ENCODE assay signal across 38 cellular contexts in genomic region chr22:25006354-25006753, GRCh38. TPM values are rescaled to one million over a fixed set of nuclear protein-coding genes. Genes with fewer than 3 reads are reported as not detected.
"Had no signal": no experiment of that assay in that cellular context is flagged by ENCODE, and none has a peak within 500 bp of the region (broad histone marks: within the 10 kb centered on the region; RNA-seq: fewer than 3 reads in every experiment).

No MANE protein-coding gene starts in this region.

- H3K4me1 Mint-ChIP-seq: mesothelial cell of epicardium; naive B cell; stimulated activated memory B cell treated with anti-CD40 and anti-IgM and Interleukin-4, amounts not matched to agents 10 μg/mL and 1 μg/mL and 100 μg/mL, for 72 hours had no signal

- H3K9me3 Mint-ChIP-seq: activated naive CD4-positive, alpha-beta T cell treated with anti-CD3 and anti-CD28 coated beads, Interleukin-2, amount 50 U/mL, for 24 hours; activated naive CD8-positive, alpha-beta T cell treated with anti-CD3 and anti-CD28 coated beads, Interleukin-2, amount 50 U/mL, for 24 hours; central memory CD8-positive, alpha-beta T cell; mesothelial cell of epicardium; naive B cell; stimulated activated memory B cell treated with anti-CD40 and anti-IgM and Interleukin-4, amounts not matched to agents 10 μg/mL and 1 μg/mL and 100 μg/mL, for 72 hours; stimulated activated naive CD8-positive, alpha-beta T cell treated with anti-CD3 and anti-CD28 coated beads, Interleukin-15, amount 100 ng/mL, for 72 hours had no signal

- H3K4me3 Mint-ChIP-seq: activated CD4-positive, alpha-beta T cell treated with anti-CD3 and anti-CD28 coated beads, Interleukin-2, amount 10 ng/mL, durations not matched to agents 7 days and 5 days; activated CD8-positive, alpha-beta T cell treated with anti-CD3 and anti-CD28 coated beads for 36 hours; activated naive CD4-positive, alpha-beta T cell treated with anti-CD3 and anti-CD28 coated beads, Interleukin-2, amount 50 U/mL, for 24 hours; activated naive CD8-positive, alpha-beta T cell treated with anti-CD3 and anti-CD28 coated beads, Interleukin-2, amount 50 U/mL, for 24 hours; activated T-cell treated with anti-CD3 and anti-CD28 coated beads, Interleukin-2, amount 50 U/mL, for 4 hours; central memory CD8-positive, alpha-beta T cell; immature natural killer cell; mesothelial cell of epicardium; naive B cell; stimulated activated memory B cell treated with anti-CD40 and anti-IgM and Interleukin-4, amounts not matched to agents 10 μg/mL and 1 μg/mL and 100 μg/mL, for 72 hours; stimulated activated naive CD8-positive, alpha-beta T cell treated with anti-CD3 and anti-CD28 coated beads, Interleukin-15, amount 100 ng/mL, for 72 hours; T-helper 1 cell treated with Interleukin-12 subunit alpha and Interleukin-12 subunit beta and Interleukin-4 antibody, amounts not matched to agents 30 μg/mL and 1 μg/mL, for 36 hours had no signal

- H3K27ac ChIP-seq: gastrocnemius medialis, pancreas, prostate gland, skin epidermis, upper lobe of left lung, vagina had no signal

- H3K27me3 ChIP-seq: gastrocnemius medialis, pancreas, upper lobe of left lung, vagina had no signal

- H3K9me3 ChIP-seq: gastrocnemius medialis, pancreas, prostate gland, upper lobe of left lung, vagina had no signal

- H3K27me3 Mint-ChIP-seq: activated CD4-positive, alpha-beta T cell treated with anti-CD3 and anti-CD28 coated beads, Interleukin-2, amount 10 ng/mL, durations not matched to agents 7 days and 5 days; activated CD8-positive, alpha-beta T cell treated with anti-CD3 and anti-CD28 coated beads for 36 hours; activated naive CD4-positive, alpha-beta T cell treated with anti-CD3 and anti-CD28 coated beads, Interleukin-2, amount 50 U/mL, for 24 hours; activated naive CD8-positive, alpha-beta T cell treated with anti-CD3 and anti-CD28 coated beads, Interleukin-2, amount 50 U/mL, for 24 hours; central memory CD8-positive, alpha-beta T cell; stimulated activated memory B cell treated with anti-CD40 and anti-IgM and Interleukin-4, amounts not matched to agents 10 μg/mL and 1 μg/mL and 100 μg/mL, for 72 hours; stimulated activated naive CD8-positive, alpha-beta T cell treated with anti-CD3 and anti-CD28 coated beads, Interleukin-15, amount 100 ng/mL, for 72 hours had no signal

- H3K36me3 ChIP-seq: gastrocnemius medialis, pancreas, prostate gland, upper lobe of left lung, vagina had no signal

- H3K27ac Mint-ChIP-seq: activated CD4-positive, alpha-beta T cell treated with anti-CD3 and anti-CD28 coated beads, Interleukin-2, amount 10 ng/mL, durations not matched to agents 7 days and 5 days; activated CD8-positive, alpha-beta T cell treated with anti-CD3 and anti-CD28 coated beads for 36 hours; activated naive CD4-positive, alpha-beta T cell treated with anti-CD3 and anti-CD28 coated beads, Interleukin-2, amount 50 U/mL, for 24 hours; activated naive CD8-positive, alpha-beta T cell treated with anti-CD3 and anti-CD28 coated beads, Interleukin-2, amount 50 U/mL, for 24 hours; activated T-helper 2 cell treated with anti-CD3 and anti-CD28 coated beads, Interferon-gamma antibody, Interleukin-2, Interleukin-4, amounts not matched to agents 10 μg/mL and 5 μg/mL and 100 μg/mL, durations not matched to agents 14 hours and 24 hours and 36 hours; immature natural killer cell; naive B cell; stimulated activated memory B cell treated with anti-CD40 and anti-IgM and Interleukin-4, amounts not matched to agents 10 μg/mL and 1 μg/mL and 100 μg/mL, for 72 hours; T-helper 1 cell treated with Interleukin-12 subunit alpha and Interleukin-12 subunit beta and Interleukin-4 antibody, amounts not matched to agents 30 μg/mL and 1 μg/mL, for 36 hours had no signal

- H3K4me1 ChIP-seq: pancreas, prostate gland had no signal

- FAIRE-seq: colon, kidney, pancreas, TTC549 had no signal

- DNase-seq: activated CD4-positive, alpha-beta T cell treated with anti-CD3 and anti-CD28 coated beads for 1 hour; activated CD4-positive, alpha-beta T cell treated with anti-CD3 and anti-CD28 coated beads, Interleukin-2, amount 10 ng/mL, durations not matched to agents 7 days and 5 days; activated CD8-positive, alpha-beta T cell treated with anti-CD3 and anti-CD28 coated beads for 36 hours; activated naive CD8-positive, alpha-beta T cell treated with anti-CD3 and anti-CD28 coated beads, Interleukin-2, amount 50 U/mL, for 24 hours; activated T-cell treated with anti-CD3 and anti-CD28 coated beads, Interleukin-2, amount 50 U/mL, for 4 hours; amygdala; effector CD8-positive, alpha-beta T cell; erythroblast; gastrocnemius medialis; glutamatergic neuron; immature natural killer cell; kidney; left colon; naive B cell; nucleus accumbens; pancreas; retina; stimulated activated CD4-positive, alpha-beta T cell treated with anti-CD3 and anti-CD28 coated beads, Interleukin-1b, Interleukin-23, amount 100 ng/mL, for 48 hours; stimulated activated CD4-positive, alpha-beta T cell treated with anti-CD3 and anti-CD28 coated beads, Interleukin-4, amount 100 ng/mL, for 4 hours; stimulated activated CD8-positive, alpha-beta memory T cell treated with anti-CD3 and anti-CD28 coated beads, Interleukin-4, amount 100 ng/mL, for 48 hours; stimulated activated naive CD8-positive, alpha-beta T cell treated with anti-CD3 and anti-CD28 coated beads, Interleukin-15, amount 100 ng/mL, for 72 hours; substantia nigra; T-helper 9 cell; upper lobe of left lung had no signal

- H3K36me3 Mint-ChIP-seq: activated naive CD4-positive, alpha-beta T cell treated with anti-CD3 and anti-CD28 coated beads, Interleukin-2, amount 50 U/mL, for 24 hours; immature natural killer cell; mesothelial cell of epicardium; naive B cell; stimulated activated memory B cell treated with anti-CD40 and anti-IgM and Interleukin-4, amounts not matched to agents 10 μg/mL and 1 μg/mL and 100 μg/mL, for 72 hours had no signal

- ATAC-seq: activated CD8-positive, alpha-beta T cell treated with anti-CD3 and anti-CD28 coated beads for 36 hours; activated naive CD8-positive, alpha-beta T cell treated with anti-CD3 and anti-CD28 coated beads, Interleukin-2, amount 50 U/mL, for 24 hours; activated T-cell treated with anti-CD3 and anti-CD28 coated beads, Interleukin-2, amount 50 U/mL, for 4 hours; gastrocnemius medialis; left colon; pancreas; sciatic nerve; stimulated activated memory B cell treated with anti-CD40 and anti-IgM and Interleukin-4, amounts not matched to agents 10 μg/mL and 1 μg/mL and 100 μg/mL, for 72 hours; stimulated activated naive CD8-positive, alpha-beta T cell treated with anti-CD3 and anti-CD28 coated beads, Interleukin-15, amount 100 ng/mL, for 72 hours had no signal

- H3K4me3 ChIP-seq: gastrocnemius medialis, pancreas, prostate gland, skin epidermis, upper lobe of left lung, vagina had no signal

RNA-seq across cellular contexts. Expression of gene LHFPL7, which starts 59.9 kb away (rescaled TPM):
- total RNA-seq: activated CD4-positive, alpha-beta T cell treated with anti-CD3 and anti-CD28 coated beads, Interleukin-2, amount 10 ng/mL, durations not matched to agents 7 days and 5 days; activated CD8-positive, alpha-beta T cell treated with anti-CD3 and anti-CD28 coated beads for 36 hours; activated T-cell treated with anti-CD3 and anti-CD28 coated beads, Interleukin-2, amount 50 U/mL, for 4 hours; activated T-helper 2 cell treated with anti-CD3 and anti-CD28 coated beads, Interferon-gamma antibody, Interleukin-2, Interleukin-4, amounts not matched to agents 10 μg/mL and 5 μg/mL and 100 μg/mL, durations not matched to agents 14 hours and 24 hours and 36 hours; dermis microvascular lymphatic vessel endothelial cell; gastrocnemius medialis; kidney; mesothelial cell of epicardium; pancreas; prostate gland; sciatic nerve; upper lobe of left lung; vagina had no signal
- polyA plus RNA-seq: immature natural killer cell, neural cell, pancreas had no signal
